In genomic region chr12:4873947-4874346, GRCh38 we compare ENCODE assay signal across 11 cellular contexts. TPM values are rescaled to one million over a fixed set of nuclear protein-coding genes. Genes with fewer than 3 reads are reported as not detected.
"Had no signal": no experiment of that assay in that cellular context is flagged by ENCODE, and none has a peak within 500 bp of the region (broad histone marks: within the 10 kb centered on the region; RNA-seq: fewer than 3 reads in every experiment).

No MANE protein-coding gene starts in this region.

- DNase-seq: GM23248, GOT3, H7, H9, HCEC 1CT, HFFc6 had no signal

- H3K4me1 Mint-ChIP-seq: GM23338, H9 had no signal

- H3K9me3 ChIP-seq: HAP-1 had no signal

- H3K4me3 ChIP-seq: GM23248, GM23338, HAP-1 had no signal

- H3K36me3 ChIP-seq: HAP-1 had no signal

- H2AFZ ChIP-seq: GM23248, GM23338 had no signal

- H3K4me2 ChIP-seq: GM23338 had no signal

- H3K4me3 Mint-ChIP-seq: GM23338, H9, HFFc6 had no signal

- H3K9ac ChIP-seq: GM23248 had no signal

- H3K27ac ChIP-seq: GM23248 had no signal

- H3K27ac Mint-ChIP-seq: GM23338, H9, HFFc6 had no signal

- ATAC-seq: GM23338, HCT116 had no signal

- FAIRE-seq: H1, H54 had no signal

- H3K4me1 ChIP-seq: HAP-1 had no signal

RNA-seq across cellular contexts. Expression of gene KCNA1, which starts 35.8 kb away (rescaled TPM):
- total RNA-seq: GM23248, H7, HFFc6 had no signal
- polyA plus RNA-seq: GM23248 had no signal
